Comparison of ENCODE assay signal across 12 cellular contexts in genomic region chr16:27363797-27364196, GRCh38. TPM values are rescaled to one million over a fixed set of nuclear protein-coding genes. Genes with fewer than 3 reads are reported as not detected.
DNase-seq lines count a peak whose midpoint lies in the region; ATAC-seq and TF ChIP-seq lines count a peak whose summit lies in the region.
"Had no signal": no experiment of that assay in that cellular context is flagged by ENCODE, and none has a peak within 500 bp of the region (broad histone marks: within the 10 kb centered on the region; RNA-seq: fewer than 3 reads in every experiment).

No MANE protein-coding gene starts in this region.

- H3K4me3 ChIP-seq in A673 (ENCODE audit: low read depth, low read length, poor library complexity, severe bottlenecking) (no peak overlapping the region), GM23338 (no peak overlapping the region), liver (ENCODE audit: low read depth in 1 of 3, low read length in 3 of 3) (no peak overlapping the region)
- H3K4me3 ChIP-seq: tibial nerve had no signal

- no TSS peak for BruUV-seq in A673 (replicated peaks; lab: Mats Ljungman, UMichigan)

- TF ChIP-seq RAD21 in liver (IDR thresholded peaks at IDR 0.05): no peak

- no peaks in the 10 kb centered on the region for H3K79me2 ChIP-seq in GM23338 (replicated peaks; ENCODE audit: insufficient read depth)

- H4K20me1 ChIP-seq in GM23338 (replicated peaks; ENCODE audit: insufficient read depth): no peaks in the 10 kb centered on the region

- H3K36me3 Mint-ChIP-seq in GM23338 (ENCODE audit: low read depth): peaks cover 25% of the 10 kb centered on the region
- H3K36me3 Mint-ChIP-seq in activated naive CD8-positive, alpha-beta T cell treated with anti-CD3 and anti-CD28 coated beads for 36 hours: peaks cover 72% of the 10 kb centered on the region

- peak; percentile 23 for DNase-seq in A673 (ENCODE audit: low spot score)
- DNase-seq in GM23338 (ENCODE audit: low spot score): no peak
- DNase-seq in activated naive CD8-positive, alpha-beta T cell treated with anti-CD3 and anti-CD28 coated beads for 36 hours: no peak
- no peak for DNase-seq in NCI-H1417 (lab: John Stamatoyannopoulos, UW)
- DNase-seq in HuH-7.5 (ENCODE audit: low spot score): no peak
- DNase-seq in activated CD8-positive, alpha-beta memory T cell treated with anti-CD3 and anti-CD28 coated beads for 24 hours: no peak
- DNase-seq in GM19240 (ENCODE audit: insufficient read length, low spot score): no peak
- DNase-seq: NCI-H526 treated with DMSO at 0.1 percent for 48 hours; stimulated activated CD4-positive, alpha-beta T cell treated with anti-CD3 and anti-CD28 coated beads, Interleukin-4, amount 100 ng/mL, for 1 hour had no signal

- H3K27ac Mint-ChIP-seq in GM23338: 0 out of 2 replicates have a peak overlapping the region, but pooled peaks have one; percentile 44
- H3K27ac Mint-ChIP-seq in activated naive CD8-positive, alpha-beta T cell treated with anti-CD3 and anti-CD28 coated beads for 36 hours: peak overlapping the region; percentile 99

- intact Hi-C loops in A673 (cut with micrococcal nuclease; ENCODE audit: unreplicated experiment): no loop called here

- no peaks in the 10 kb centered on the region for H3K27me3 Mint-ChIP-seq in GM23338 (ENCODE audit: insufficient read depth, low read depth, poor library complexity)
- no peaks in the 10 kb centered on the region for H3K27me3 Mint-ChIP-seq in activated naive CD8-positive, alpha-beta T cell treated with anti-CD3 and anti-CD28 coated beads for 36 hours

- no peaks in the 10 kb centered on the region for H3F3A ChIP-seq in GM23338 (replicated peaks; ENCODE audit: low read depth)

- H3K9ac ChIP-seq in liver (ENCODE audit: low read depth in 1 of 2, low read length in 2 of 2): no peak overlapping the region
- H3K9ac ChIP-seq: KMS-11 had no signal

- H3K27ac ChIP-seq in A673 (ENCODE audit: low read depth, low read length, poor library complexity, severe bottlenecking): peak overlapping the region; percentile 16
- no peak overlapping the region for H3K27ac ChIP-seq in GM23338 (ENCODE audit: low read depth)
- peak overlapping the region; percentile 60 to 74 for H3K27ac ChIP-seq in liver (ENCODE audit: low read depth in 1 of 2, low read length in 2 of 2)
- H3K27ac ChIP-seq: KMS-11, tibial nerve had no signal

- ATAC-seq in GM23338: no peak

- no peak overlapping the region for H2AFZ ChIP-seq in GM23338

- peaks cover 15% of the 10 kb centered on the region for H3K4me1 ChIP-seq in A673 (ENCODE audit: insufficient read depth, low read length, poor library complexity, severe bottlenecking)
- H3K4me1 ChIP-seq in GM23338 (ENCODE audit: insufficient read depth): no peaks in the 10 kb centered on the region
- H3K4me1 ChIP-seq in liver (ENCODE audit: control insufficient read depth in 4 of 4, insufficient read depth in 4 of 4, low read length in 3 of 4): peaks cover 20 to 44% (median 39%) of the 10 kb centered on the region in 4 donors

- H3K27me3 ChIP-seq in A673 (replicated peaks; ENCODE audit: insufficient read depth, low read depth, low read length, poor library complexity) (no peaks in the 10 kb centered on the region), GM23338 (ENCODE audit: insufficient read depth) (no peaks in the 10 kb centered on the region), liver (ENCODE audit: control insufficient read depth in 4 of 4, insufficient read depth in 4 of 4, low read length in 3 of 4) (no peaks in the 10 kb centered on the region)
- H3K27me3 ChIP-seq: tibial nerve had no signal

- POLR2A ChIA-PET in A673 (lab: Charles Lee; ENCODE audit: low non-redundant PET): no interaction called here

- WGBS in liver: 26% methylated on average over 9 of the region's 9 CpGs

- peaks cover 7% of the 10 kb centered on the region; the same call in 2 of the 3 replicates for H3K4me1 Mint-ChIP-seq in GM23338
- H3K4me1 Mint-ChIP-seq in activated naive CD8-positive, alpha-beta T cell treated with anti-CD3 and anti-CD28 coated beads for 36 hours: peaks cover 60% of the 10 kb centered on the region

- H3K4me2 ChIP-seq in GM23338: no peak overlapping the region
- H3K4me2 ChIP-seq: KMS-11 had no signal

- CTCF ChIA-PET in A673 (lab: Charles Lee): no interaction called here

- H3K9me3 ChIP-seq in A673 (ENCODE audit: low read depth, low read length, poor library complexity, severe bottlenecking) (no peaks in the 10 kb centered on the region), liver (ENCODE audit: control insufficient read depth in 4 of 4, low read length in 3 of 4) (no peaks in the 10 kb centered on the region)
- H3K9me3 ChIP-seq: tibial nerve had no signal

- no peaks in the 10 kb centered on the region; the same call in 2 of the 3 replicates for H3K9me3 Mint-ChIP-seq in GM23338
- H3K9me3 Mint-ChIP-seq in activated naive CD8-positive, alpha-beta T cell treated with anti-CD3 and anti-CD28 coated beads for 36 hours: peaks cover 1% of the 10 kb centered on the region

- H3K36me3 ChIP-seq in A673 (ENCODE audit: insufficient read depth, low read length, poor library complexity, severe bottlenecking) (no peaks in the 10 kb centered on the region), GM23338 (ENCODE audit: insufficient read depth) (no peaks in the 10 kb centered on the region), liver (ENCODE audit: control insufficient read depth in 4 of 4, insufficient read depth in 3 of 4, low read depth in 1 of 4, low read length in 3 of 4) (peaks cover 12 to 36% (median 33%) of the 10 kb centered on the region in 4 donors)

- TF ChIP-seq CTCF in A673 (conservative IDR thresholded peaks at IDR 0.05; ENCODE audit: low read depth, low read length) (no peak), GM23338 (conservative IDR thresholded peaks at IDR 0.05; ENCODE audit: low read depth in 2 of 2) (no peak), liver (IDR thresholded peaks at IDR 0.05; ENCODE audit: low read depth, low read length, missing input control) (no peak)

- no peaks in the 10 kb centered on the region for H3K9me2 ChIP-seq in GM23338 (ENCODE audit: insufficient read depth)

- no peak overlapping the region for H3K4me3 Mint-ChIP-seq in GM23338
- H3K4me3 Mint-ChIP-seq in activated naive CD8-positive, alpha-beta T cell treated with anti-CD3 and anti-CD28 coated beads for 36 hours: no peak overlapping the region

TF ChIP-seq in GM23338, 12 proteins besides CTCF, POLR2A, EP300 and RAD21:
- TF ChIP-seq NANOG (IDR thresholded peaks at IDR 0.05; ENCODE audit: borderline replicate concordance) (no peak), CREB1 (CRISPR knock-in tag; IDR thresholded peaks at IDR 0.05; ENCODE audit: low read depth) (no peak), JUNB (IDR thresholded peaks at IDR 0.05; ENCODE audit: unreplicated experiment) (no peak), ZNF114 (CRISPR knock-in tag; IDR thresholded peaks at IDR 0.05) (no peak)

TF ChIP-seq in liver, 16 proteins besides CTCF, POLR2A, EP300 and RAD21 (continues in another document):
- TF ChIP-seq FOXA2 (IDR thresholded peaks at IDR 0.05) (no peak), SP1 (IDR thresholded peaks at IDR 0.05) (peak; percentile 47), GABPA (IDR thresholded peaks at IDR 0.05 in 1 of 2, conservative IDR thresholded peaks at IDR 0.05 in 1 of 2) (peak in 1 of 2 donors; percentile 9), MAX (IDR thresholded peaks at IDR 0.05) (no peak), RXRA (IDR thresholded peaks at IDR 0.05) (peak; percentile 95 to 96), JUND (IDR thresholded peaks at IDR 0.05) (no peak), TAF1 (conservative IDR thresholded peaks at IDR 0.05) (no peak), HNF4A (conservative IDR thresholded peaks at IDR 0.05) (peak; percentile 53 to 69), FOXA1 (IDR thresholded peaks at IDR 0.05) (peak; percentile 13), HNF4G (IDR thresholded peaks at IDR 0.05) (no peak), REST (IDR thresholded peaks at IDR 0.05) (no peak), EGR1 (IDR thresholded peaks at IDR 0.05; ENCODE audit: low read depth in 2 of 2) (no peak), YY1 (IDR thresholded peaks at IDR 0.05) (no peak)

RNA-seq across cellular contexts. Expression of gene IL21R, which starts 38.2 kb away (rescaled TPM):
- total RNA-seq in A673 (2021) (0.19 and 0.39 TPM in 2 replicates), liver (under 1 TPM; 0.42 to 0.84 TPM)
- 2.6 TPM in 2 replicates for total RNA-seq in GM23338 (2014; rRNA removed; shearing (Covaris generic))
- polyA plus RNA-seq in GM23338 (2016; fragmentation: Nextera tagmentation; extraction: Ambion mirVana) (0.42 and 0.83 TPM in 2 replicates), liver (under 1 TPM; 0.19 to 0.37 TPM)
- total RNA-seq in activated naive CD8-positive, alpha-beta T cell treated with anti-CD3 and anti-CD28 coated beads for 36 hours: 10 to 100 TPM; 99.3 to 99.5 TPM

RNA-seq across cellular contexts. Expression of gene IL4R, which starts 50.0 kb away (rescaled TPM):
- total RNA-seq in A673 (2021): 22.9 and 27.4 TPM in 2 replicates
- total RNA-seq in GM23338 (2014; rRNA removed; shearing (Covaris generic)): 16.9 and 17.6 TPM in 2 replicates
- polyA plus RNA-seq in GM23338 (2016; fragmentation: Nextera tagmentation; extraction: Ambion mirVana): 5.6 and 6.4 TPM in 2 replicates
- total RNA-seq in activated naive CD8-positive, alpha-beta T cell treated with anti-CD3 and anti-CD28 coated beads for 36 hours: 100 to 1,000 TPM; 183 to 190 TPM
- total RNA-seq in liver: 10 to 100 TPM; 18.0 to 61.9 TPM
- 10 to 100 TPM; 15.5 to 41.8 TPM for polyA plus RNA-seq in liver

Comparison
In these comparisons a context has a peak if more than half of its experiments do, and no peak if none do; other contexts are left out.
1. RNA of gene IL21R, which starts 38.2 kb away (total RNA-seq): 99.3 to 99.5 TPM in activated naive CD8-positive, alpha-beta T cell treated with anti-CD3 and anti-CD28 coated beads for 36 hours; 2.6 TPM in GM23338, 0.42 to 0.84 TPM in liver and 0.19 to 0.39 TPM in A673; every median in the first group is over 10 times any median in the second.